ENCODE assay signal across 8 cellular contexts in genomic region chr3:5011555-5012256, GRCh38. TPM values are rescaled to one million over a fixed set of nuclear protein-coding genes. Genes with fewer than 3 reads are reported as not detected.
A peak's percentile ranks its signal among the peaks of the same experiment; 100 is the strongest.
DNase-seq lines count a peak whose midpoint lies in the region; ATAC-seq and TF ChIP-seq lines count a peak whose summit lies in the region.

No MANE protein-coding gene starts in this region.

- TF ChIP-seq CTCF in GM12872 (IDR thresholded peaks at IDR 0.05; ENCODE audit: insufficient read depth, low read depth, low read length) (0 out of 3 replicates have a peak, but pooled peaks have one; percentile 17), GM20000 (IDR thresholded peaks at IDR 0.05; ENCODE audit: extremely low read depth, missing control alignments) (no peak)

- peaks cover 0 to 17% of the 10 kb centered on the region in 2 donors for H3K4me1 ChIP-seq in esophagus (ENCODE audit: control insufficient read depth in 2 of 2, insufficient read depth in 2 of 2, low read length in 1 of 2)

- DNase-seq in GM20000 (ENCODE audit: low spot score) = peak; percentile 73
- DNase-seq in stimulated activated CD4-positive, alpha-beta T cell treated with anti-CD3 and anti-CD28 coated beads, Interleukin-4, amount 100 ng/mL, for 1 hour = no peak
- DNase-seq in effector CD8-positive, alpha-beta T cell (lab: John Stamatoyannopoulos, UW) = no peak
- DNase-seq in NCI-H1694 (lab: John Stamatoyannopoulos, UW) = no peak
- no peak for DNase-seq in activated naive CD4-positive, alpha-beta T cell treated with Interleukin-2 at 50 U/mL for 16 hours

- no peak overlapping the region for H3K4me3 ChIP-seq in esophagus (ENCODE audit: low read depth in 1 of 2, low read length in 2 of 2)

- H3K27ac ChIP-seq in esophagus (ENCODE audit: low read depth in 2 of 2, low read length in 1 of 2) = peak overlapping the region; percentile 52 to 91

- H3K27me3 ChIP-seq in esophagus (ENCODE audit: control insufficient read depth in 1 of 2, insufficient read depth in 2 of 2, low read length in 2 of 2) = no peaks in the 10 kb centered on the region

- H3K9me3 ChIP-seq in esophagus (ENCODE audit: control insufficient read depth in 2 of 2, insufficient read depth in 1 of 2, low read depth in 1 of 2, low read length in 1 of 2) = no peaks in the 10 kb centered on the region

- no peaks in the 10 kb centered on the region for H3K36me3 ChIP-seq in esophagus (ENCODE audit: control insufficient read depth in 2 of 2, insufficient read depth in 2 of 2, low read length in 1 of 2)

- WGBS in esophagus, 2 donors = 70 to 77% methylated on average over 14 of the region's 14 CpGs

- ATAC-seq in HG03520 (IDR thresholded peaks at IDR 0.05; ENCODE audit: unreplicated experiment) = peak; percentile 46

RNA-seq across cellular contexts. Expression of gene BHLHE40, which starts 32.5 kb away (rescaled TPM):
- polyA plus RNA-seq in esophagus = 100 to 1,000 TPM in 1 of 2 donors, 10 to 100 TPM in 1; 84.0 to 185 TPM
